1 cellular context compared by ENCODE assay signal in genomic region chr22:50396751-50397370, GRCh38.
A peak's percentile ranks its signal among the peaks of the same experiment; 100 is the strongest.
TF ChIP-seq lines count a peak whose summit lies in the region.

No MANE protein-coding gene starts in this region.

TF ChIP-seq in HepG2, 621 proteins besides CTCF, POLR2A, EP300 and RAD21 (continued from another document and continues in another):
- TF ChIP-seq ZNF574 (CRISPR knock-in tag; IDR thresholded peaks at IDR 0.05) (peak; percentile 57), SIX4 (CRISPR knock-in tag; IDR thresholded peaks at IDR 0.05) (peak; percentile 76), ZMAT5 (CRISPR knock-in tag; IDR thresholded peaks at IDR 0.05; ENCODE audit: borderline replicate concordance, low read depth) (no peak), LBX2 (CRISPR knock-in tag; IDR thresholded peaks at IDR 0.05; ENCODE audit: borderline replicate concordance) (no peak), GATAD1 (CRISPR knock-in tag; IDR thresholded peaks at IDR 0.05) (peak; percentile 32; the same call in 1 of the 2 replicates), GATAD2A (CRISPR knock-in tag; IDR thresholded peaks at IDR 0.05) (peak; percentile 98), ZNF678 (CRISPR knock-in tag; IDR thresholded peaks at IDR 0.05) (no peak), NKX3-1 (CRISPR knock-in tag; IDR thresholded peaks at IDR 0.05) (peak; percentile 88; the same call in 1 of the 2 replicates), SUZ12 (IDR thresholded peaks at IDR 0.05; ENCODE audit: low read depth, low read length) (no peak), ELF4 (CRISPR knock-in tag; IDR thresholded peaks at IDR 0.05; ENCODE audit: borderline replicate concordance) (peak; percentile 85; the same call in 1 of the 2 replicates), BCLAF1 (IDR thresholded peaks at IDR 0.05) (no peak), PHF21A (CRISPR knock-in tag; IDR thresholded peaks at IDR 0.05) (peak; percentile 93), ZNF724P (CRISPR knock-in tag; IDR thresholded peaks at IDR 0.05; ENCODE audit: borderline replicate concordance) (no peak), ZFP41 (CRISPR knock-in tag; IDR thresholded peaks at IDR 0.05; ENCODE audit: borderline replicate concordance) (0 out of 2 replicates have a peak, but pooled peaks have one; percentile 35), TFDP2 (CRISPR knock-in tag; IDR thresholded peaks at IDR 0.05) (peak; percentile 45; the same call in 1 of the 2 replicates), SPEN (CRISPR knock-in tag; IDR thresholded peaks at IDR 0.05; ENCODE audit: low read depth) (peak; percentile 58; the same call in 1 of the 2 replicates), SALL1 (CRISPR knock-in tag; IDR thresholded peaks at IDR 0.05) (peak; percentile 81), IRF1 (CRISPR knock-in tag; IDR thresholded peaks at IDR 0.05; ENCODE audit: low read depth) (no peak), FLYWCH1 (CRISPR knock-in tag; IDR thresholded peaks at IDR 0.05) (no peak), NCOA2 (CRISPR knock-in tag; IDR thresholded peaks at IDR 0.05) (peak; percentile 95), ATF6 (CRISPR knock-in tag; conservative IDR thresholded peaks at IDR 0.05) (no peak), ARID5B (CRISPR knock-in tag; IDR thresholded peaks at IDR 0.05) (peak; percentile 98), SMARCE1 (IDR thresholded peaks at IDR 0.05; ENCODE audit: borderline replicate concordance) (no peak), CREB1 (IDR thresholded peaks at IDR 0.05) (no peak), CREB1 (CRISPR knock-in tag; IDR thresholded peaks at IDR 0.05) (peak; percentile 68), ZNF121 (CRISPR knock-in tag; IDR thresholded peaks at IDR 0.05) (peak; percentile 56; the same call in 1 of the 2 replicates), ZBTB34 (CRISPR knock-in tag; IDR thresholded peaks at IDR 0.05) (no peak), ARNT2 (CRISPR knock-in tag; IDR thresholded peaks at IDR 0.05; ENCODE audit: low read depth) (no peak), MXD1 (CRISPR knock-in tag; IDR thresholded peaks at IDR 0.05) (no peak), ZFP1 (CRISPR knock-in tag; IDR thresholded peaks at IDR 0.05) (peak; percentile 85), BCL6 (CRISPR knock-in tag; IDR thresholded peaks at IDR 0.05) (peak; percentile 87), THYN1 (CRISPR knock-in tag; IDR thresholded peaks at IDR 0.05; ENCODE audit: borderline replicate concordance, low read depth) (no peak), ZNF34 (CRISPR knock-in tag; IDR thresholded peaks at IDR 0.05; ENCODE audit: borderline replicate concordance) (no peak), STAT6 (CRISPR knock-in tag; IDR thresholded peaks at IDR 0.05; ENCODE audit: borderline replicate concordance) (0 out of 2 replicates have a peak, but pooled peaks have one; percentile 60), ZNF740 (CRISPR knock-in tag; IDR thresholded peaks at IDR 0.05) (peak; percentile 50; the same call in 1 of the 2 replicates), ZNF362 (CRISPR knock-in tag; IDR thresholded peaks at IDR 0.05; ENCODE audit: borderline replicate concordance) (peak; percentile 42; the same call in 1 of the 2 replicates), ZBTB7B (CRISPR knock-in tag; IDR thresholded peaks at IDR 0.05) (peak; percentile 87), ZNF326 (CRISPR knock-in tag; IDR thresholded peaks at IDR 0.05; ENCODE audit: borderline replicate concordance) (no peak)
